In genomic region chr22:49979587-49980264, GRCh38 we compare ENCODE assay signal across 8 cellular contexts. TPM values are rescaled to one million over a fixed set of nuclear protein-coding genes. Genes with fewer than 3 reads are reported as not detected.
A peak's percentile ranks its signal among the peaks of the same experiment; 100 is the strongest.
DNase-seq lines count a peak whose midpoint lies in the region; ATAC-seq and TF ChIP-seq lines count a peak whose summit lies in the region.
"Had no signal": no experiment of that assay in that cellular context is flagged by ENCODE, and none has a peak within 500 bp of the region (broad histone marks: within the 10 kb centered on the region; RNA-seq: fewer than 3 reads in every experiment).

No MANE protein-coding gene starts in this region.

- H2AFZ ChIP-seq in Karpas-422 (ENCODE audit: low read length), result no peak overlapping the region

- H3K4me3 ChIP-seq in Karpas-422 (ENCODE audit: low read length) (no peak overlapping the region), tibial nerve (no peak overlapping the region)
- H3K4me3 ChIP-seq: ovary had no signal

- peaks cover 4% of the 10 kb centered on the region for H3K36me3 Mint-ChIP-seq in activated CD8-positive, alpha-beta T cell treated with anti-CD3 and anti-CD28 coated beads, Interleukin-2, amount 10 ng/mL, durations not matched to agents 7 days and 5 days (ENCODE audit: low read depth)

- peak in 4 of 5 experiments; percentile 9 to 39 (median 27) for TF ChIP-seq CTCF in tibial nerve (IDR thresholded peaks at IDR 0.05)

- TF ChIP-seq POLR2A in tibial nerve (IDR thresholded peaks at IDR 0.05), result no peak

- H3K27me3 ChIP-seq in Karpas-422 (ENCODE audit: low read length) (no peaks in the 10 kb centered on the region), tibial nerve (peaks cover 0 to 47% of the 10 kb centered on the region in 2 donors)
- H3K27me3 ChIP-seq: ovary had no signal

- peaks cover 9% of the 10 kb centered on the region for H3K27me3 Mint-ChIP-seq in activated CD8-positive, alpha-beta T cell treated with anti-CD3 and anti-CD28 coated beads, Interleukin-2, amount 10 ng/mL, durations not matched to agents 7 days and 5 days (ENCODE audit: low read depth)

- no peaks in the 10 kb centered on the region; the same call in 1 of the 2 replicates for H3K9me3 ChIP-seq in Karpas-422 (ENCODE audit: low read length)
- peaks cover 0 to 22% (median 0%) of the 10 kb centered on the region in 4 donors for H3K9me3 ChIP-seq in tibial nerve
- H3K9me3 ChIP-seq: ovary had no signal

- CTCF ChIA-PET in activated CD8-positive, alpha-beta T cell treated with anti-CD3 and anti-CD28 coated beads, Interleukin-2, amount 10 ng/mL, durations not matched to agents 7 days and 5 days (lab: Charles Lee), result interaction anchor here (0.7 to 2.8 kb wide), 5 partner anchors 13 to 212 kb away, joined by 3 to 10 read pairs (median 4); no protein-coding TSS in a partner anchor

- H3K9ac ChIP-seq in Karpas-422 (ENCODE audit: low read length), result no peak overlapping the region

- peak; percentile 51 for DNase-seq in GM03348 (ENCODE audit: low spot score)
- DNase-seq in Karpas-422, result peak; percentile 77
- DNase-seq in activated CD8-positive, alpha-beta T cell treated with anti-CD3 and anti-CD28 coated beads, Interleukin-2, amount 10 ng/mL, durations not matched to agents 7 days and 5 days, result peak; percentile 46
- peak; percentile 45 for DNase-seq in hepatic stellate cell (ENCODE audit: low spot score)
- no peak for DNase-seq in tibial nerve (ENCODE audit: low spot score in 2 of 2)
- DNase-seq in NCI-H226, result no peak

- H3K79me2 ChIP-seq in Karpas-422 (ENCODE audit: low read length), result no peaks in the 10 kb centered on the region

- no peaks in the 10 kb centered on the region for H3K9me2 ChIP-seq in Karpas-422 (replicated peaks; ENCODE audit: insufficient read depth, low read length)

- peaks cover 16% of the 10 kb centered on the region for H3K4me1 ChIP-seq in Karpas-422 (ENCODE audit: low read length)
- H3K4me1 ChIP-seq in tibial nerve, result peaks cover 0 to 20% (median 7%) of the 10 kb centered on the region in 4 donors

- no peak for TF ChIP-seq EP300 in tibial nerve (IDR thresholded peaks at IDR 0.05)

- H3K27ac Mint-ChIP-seq in activated CD8-positive, alpha-beta T cell treated with anti-CD3 and anti-CD28 coated beads, Interleukin-2, amount 10 ng/mL, durations not matched to agents 7 days and 5 days, result no peak overlapping the region

- H3K9me3 Mint-ChIP-seq in activated CD8-positive, alpha-beta T cell treated with anti-CD3 and anti-CD28 coated beads, Interleukin-2, amount 10 ng/mL, durations not matched to agents 7 days and 5 days (ENCODE audit: insufficient read depth), result peaks cover 12% of the 10 kb centered on the region

- no peaks in the 10 kb centered on the region for H3K36me3 ChIP-seq in Karpas-422 (ENCODE audit: insufficient read depth, low read length)
- no peaks in the 10 kb centered on the region for H3K36me3 ChIP-seq in tibial nerve
- H3K36me3 ChIP-seq: ovary had no signal

- H3K4me3 Mint-ChIP-seq in activated CD8-positive, alpha-beta T cell treated with anti-CD3 and anti-CD28 coated beads, Interleukin-2, amount 10 ng/mL, durations not matched to agents 7 days and 5 days, result no peak overlapping the region

- no peak overlapping the region for H3K27ac ChIP-seq in Karpas-422 (ENCODE audit: low read length)
- no peak overlapping the region for H3K27ac ChIP-seq in tibial nerve
- H3K27ac ChIP-seq: ovary had no signal

- 52 to 57% methylated on average over 7 of the region's 7 CpGs for WGBS in tibial nerve, 2 donors

- POLR2A ChIA-PET in activated CD8-positive, alpha-beta T cell treated with anti-CD3 and anti-CD28 coated beads, Interleukin-2, amount 10 ng/mL, durations not matched to agents 7 days and 5 days (lab: Charles Lee), result no interaction called here

- no peak for ATAC-seq in activated CD8-positive, alpha-beta T cell treated with anti-CD3 and anti-CD28 coated beads, Interleukin-2, amount 10 ng/mL, durations not matched to agents 7 days and 5 days
- no peak for ATAC-seq in HG02763 (IDR thresholded peaks at IDR 0.05; ENCODE audit: unreplicated experiment)

- peaks cover 14% of the 10 kb centered on the region for H3K4me1 Mint-ChIP-seq in activated CD8-positive, alpha-beta T cell treated with anti-CD3 and anti-CD28 coated beads, Interleukin-2, amount 10 ng/mL, durations not matched to agents 7 days and 5 days (ENCODE audit: low read depth)

- H3K4me2 ChIP-seq in Karpas-422 (ENCODE audit: low read depth, low read length, poor library complexity, severe bottlenecking), result no peak overlapping the region

- no peaks in the 10 kb centered on the region for H4K20me1 ChIP-seq in Karpas-422 (ENCODE audit: insufficient read depth, low read depth, low read length)

RNA-seq across cellular contexts. Expression of gene PIM3, which starts 19.2 kb away (rescaled TPM):
- 15.4 and 41.1 TPM in 2 replicates for total RNA-seq in Karpas-422 (2014; rRNA removed; shearing (Covaris generic); ENCODE audit: low replicate concordance)
- total RNA-seq in activated CD8-positive, alpha-beta T cell treated with anti-CD3 and anti-CD28 coated beads, Interleukin-2, amount 10 ng/mL, durations not matched to agents 7 days and 5 days, result 10 to 100 TPM; 45.1 to 45.7 TPM
- 100 to 1,000 TPM in 3 of 4 donors, 10 to 100 TPM in 1; 98.3 to 138 (median 119) TPM for total RNA-seq in tibial nerve

RNA-seq across cellular contexts. Expression of gene IL17REL, which starts 32.8 kb away (rescaled TPM):
- not detected in 2 replicates for total RNA-seq in Karpas-422 (2014; rRNA removed; shearing (Covaris generic); ENCODE audit: low replicate concordance)
- not detected for total RNA-seq in activated CD8-positive, alpha-beta T cell treated with anti-CD3 and anti-CD28 coated beads, Interleukin-2, amount 10 ng/mL, durations not matched to agents 7 days and 5 days
- total RNA-seq in tibial nerve, result not detected

Comparison
In these comparisons a context has a peak if more than half of its experiments do, and no peak if none do; other contexts are left out.
1. DNase-seq: peak in GM03348 (single experiment), Karpas-422 (single experiment), activated CD8-positive, alpha-beta T cell treated with anti-CD3 and anti-CD28 coated beads, Interleukin-2, amount 10 ng/mL, durations not matched to agents 7 days and 5 days (single experiment) and hepatic stellate cell (single experiment); none in tibial nerve (0 of 2) and NCI-H226 (single experiment).